11 cellular contexts compared by ENCODE assay signal in the genomic region with DNA sequence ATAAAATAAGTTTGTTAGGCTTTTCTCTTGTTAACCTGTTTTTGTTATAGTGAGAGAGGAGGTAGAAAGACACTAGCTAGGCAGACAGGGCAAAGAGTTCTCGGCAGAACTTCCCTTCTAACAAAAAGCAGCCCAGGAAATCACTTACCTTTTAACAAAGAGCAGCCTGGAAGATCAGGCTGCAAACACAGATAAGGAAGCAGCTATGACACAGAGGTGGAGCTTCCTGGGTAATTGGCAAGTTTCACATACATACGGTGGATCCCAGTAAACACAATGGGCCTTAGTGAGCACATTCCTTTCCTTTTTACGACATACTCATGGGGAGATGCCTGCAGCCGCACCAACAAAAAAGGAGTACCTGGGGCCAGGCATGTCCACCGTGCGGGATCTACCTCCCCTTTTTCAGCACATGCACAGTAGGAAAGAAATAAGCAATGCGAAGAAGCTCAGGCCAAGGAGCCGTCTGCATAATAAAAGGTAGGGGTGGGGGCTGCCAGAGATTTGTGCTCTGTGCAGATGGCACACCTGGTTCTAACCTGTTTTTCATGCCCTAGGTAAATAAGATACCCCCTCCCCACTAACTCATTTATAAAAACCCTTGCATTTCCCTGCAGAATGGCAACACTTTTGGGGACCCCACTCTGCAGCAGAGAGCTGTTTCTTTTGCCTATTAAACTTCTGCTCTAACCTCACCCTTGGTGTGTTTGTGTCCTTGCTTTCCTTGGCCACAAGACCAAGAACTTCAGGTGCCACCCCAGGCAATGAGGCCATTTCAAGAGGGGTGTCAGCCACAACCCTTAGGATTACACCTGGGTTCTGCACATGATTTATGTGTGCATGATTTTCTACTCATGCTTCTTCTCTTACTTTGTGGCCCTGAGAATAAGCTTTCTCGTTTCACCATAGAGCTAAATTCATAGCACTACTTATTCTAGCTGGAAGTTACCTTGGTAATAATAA. TPM values are rescaled to one million over a fixed set of nuclear protein-coding genes. Genes with fewer than 3 reads are reported as not detected.
A peak's percentile ranks its signal among the peaks of the same experiment; 100 is the strongest.
DNase-seq lines count a peak whose midpoint lies in the region; ATAC-seq, FAIRE-seq and TF ChIP-seq lines count a peak whose summit lies in the region.
"Had no signal": no experiment of that assay in that cellular context is flagged by ENCODE, and none has a peak within 500 bp of the region (broad histone marks: within the 10 kb centered on the region; RNA-seq: fewer than 3 reads in every experiment).

No MANE protein-coding gene starts in this region.

- H3K36me3 ChIP-seq in HAP-1 (replicated peaks): no peaks in the 10 kb centered on the region
- no peaks in the 10 kb centered on the region for H3K36me3 ChIP-seq in SJSA1
- H3K36me3 ChIP-seq in pancreas: no peaks in the 10 kb centered on the region

- intact Hi-C loops in pancreas (cut with DNase I): no loop called here

- no peak for FAIRE-seq in pancreas (lab: Jason Lieb, UNC)
- FAIRE-seq: D721Med had no signal

- 60 to 66% methylated on average over 9 of the region's 9 CpGs for WGBS in pancreas, 2 donors

- no peak for TF ChIP-seq CTCF in foreskin keratinocyte (conservative IDR thresholded peaks at IDR 0.05)
- no peak for TF ChIP-seq CTCF in pancreas (IDR thresholded peaks at IDR 0.05)

- no peaks in the 10 kb centered on the region for H3K9me3 ChIP-seq in HAP-1
- H3K9me3 ChIP-seq in SJSA1 (replicated peaks): no peaks in the 10 kb centered on the region
- H3K9me3 ChIP-seq in pancreas: no peaks in the 10 kb centered on the region

- DNase-seq in HAP-1 (ENCODE audit: low spot score in 2 of 2) (peak; percentile 58 to 70), SJSA1 (ENCODE audit: low read depth in 1 of 2, low spot score in 2 of 2) (peak; percentile 69 to 79), foreskin keratinocyte (peak; percentile 85 to 94), pancreas (no peak), middle frontal gyrus (ENCODE audit: extremely low spot score, low spot score) (no peak), midbrain (lab: John Stamatoyannopoulos, UW) (no peak)
- no peak for DNase-seq in stimulated activated CD4-positive, alpha-beta T cell treated with anti-CD3 and anti-CD28 coated beads, Interleukin-2, amount 100 ng/mL, for 48 hours
- no peak for DNase-seq in activated CD4-positive, alpha-beta T cell treated with anti-CD3 and anti-CD28 coated beads, Interleukin-2, amount 50 U/mL, for 4 hours
- DNase-seq: activated CD4-positive, alpha-beta memory T cell treated with anti-CD3 and anti-CD28 coated beads for 36 hours; aorta had no signal

- H3K27ac ChIP-seq in SJSA1: peak overlapping the region; percentile 100
- H3K27ac ChIP-seq in foreskin keratinocyte: peak overlapping the region; percentile 66
- H3K27ac ChIP-seq in pancreas: peak overlapping the region; percentile 17 to 54 (median 36)

- in situ Hi-C loops in HAP-1 (cut with MboI; ENCODE audit: low sequenced_read_pairs): no loop called here

- H3K27me3 ChIP-seq in HAP-1 (ENCODE audit: low read depth): no peaks in the 10 kb centered on the region
- no peaks in the 10 kb centered on the region for H3K27me3 ChIP-seq in SJSA1 (replicated peaks)
- no peaks in the 10 kb centered on the region for H3K27me3 ChIP-seq in foreskin keratinocyte
- H3K27me3 ChIP-seq in pancreas: no peaks in the 10 kb centered on the region

- H3K4me1 ChIP-seq in HAP-1 (peaks cover 59% of the 10 kb centered on the region), SJSA1 (replicated peaks) (peaks cover 32% of the 10 kb centered on the region), foreskin keratinocyte (peaks cover 17% of the 10 kb centered on the region), pancreas (no peaks in the 10 kb centered on the region)

- ATAC-seq in foreskin keratinocyte (peak; percentile 90), pancreas (peak in 3 of 4 donors; percentile 31 to 68 (median 65))

- H3K4me3 ChIP-seq in HAP-1 (no peak overlapping the region), SJSA1 (peak overlapping the region; percentile 19), pancreas (no peak overlapping the region)

RNA-seq across cellular contexts. Expression of gene MDH1, which starts 26.5 kb away (rescaled TPM):
- total RNA-seq in SJSA1 (2014; rRNA removed; shearing (Covaris generic)): 326 and 336 TPM in 2 replicates
- total RNA-seq in foreskin keratinocyte: 235 and 257 TPM in 2 replicates
- 208 and 249 TPM in 2 replicates for polyA plus RNA-seq in foreskin keratinocyte
- total RNA-seq in pancreas: 10 to 100 TPM; 35.4 to 63.6 (median 50.1) TPM
- 100 to 1,000 TPM in 1 of 2 donors, 10 to 100 TPM in 1; 85.2 to 104 TPM for polyA plus RNA-seq in pancreas

RNA-seq across cellular contexts. Expression of gene WDPCP, which starts 27.0 kb away (rescaled TPM):
- total RNA-seq in SJSA1 (2014; rRNA removed; shearing (Covaris generic)): 9.6 and 10.7 TPM in 2 replicates
- 3.4 and 3.7 TPM in 2 replicates for total RNA-seq in foreskin keratinocyte
- 0.69 and 1.6 TPM in 2 replicates for polyA plus RNA-seq in foreskin keratinocyte
- 1 to 10 TPM; 3.1 to 6.1 (median 4.7) TPM for total RNA-seq in pancreas
- 1 to 10 TPM; 1.9 to 2.3 TPM for polyA plus RNA-seq in pancreas

Comparison
In these comparisons a context has a peak if more than half of its experiments do, and no peak if none do; other contexts are left out.
1. DNase-seq: peak in HAP-1 (2 of 2), SJSA1 (2 of 2) and foreskin keratinocyte (2 of 2); none in pancreas (0 of 6), stimulated activated CD4-positive, alpha-beta T cell treated with anti-CD3 and anti-CD28 coated beads, Interleukin-2, amount 100 ng/mL, for 48 hours (0 of 2), middle frontal gyrus (single experiment), midbrain (single experiment) and activated CD4-positive, alpha-beta T cell treated with anti-CD3 and anti-CD28 coated beads, Interleukin-2, amount 50 U/mL, for 4 hours (0 of 2).
2. H3K27ac ChIP-seq: peak in every context shown above with its lines; median percentile 100 in SJSA1; 66 in foreskin keratinocyte; 36 in pancreas.